ENCODE assay signal across 28 cellular contexts in genomic region chr9:91967259-91967658, GRCh38. TPM values are rescaled to one million over a fixed set of nuclear protein-coding genes. Genes with fewer than 3 reads are reported as not detected.
"Had no signal": no experiment of that assay in that cellular context is flagged by ENCODE, and none has a peak within 500 bp of the region (broad histone marks: within the 10 kb centered on the region; RNA-seq: fewer than 3 reads in every experiment).

No MANE protein-coding gene starts in this region.

- H3K27me3 ChIP-seq: colonic mucosa, gastrocnemius medialis had no signal

- DNase-seq: colonic mucosa; cortex of kidney; dermis blood vessel endothelial cell; dorsolateral prefrontal cortex; effector CD4-positive, alpha-beta T cell; effector CD8-positive, alpha-beta T cell; effector memory CD4-positive, alpha-beta T cell; effector memory CD8-positive, alpha-beta T cell; endodermal cell; erythroblast; esophagus squamous epithelium; foreskin fibroblast; foreskin melanocyte; gastrocnemius medialis; glutamatergic neuron; head of caudate nucleus; heart left ventricle; heart right ventricle had no signal

- H3K27ac ChIP-seq: colonic mucosa, coronary artery, dorsolateral prefrontal cortex, epithelial cell of prostate, esophagus muscularis mucosa, esophagus squamous epithelium, foreskin keratinocyte, gastrocnemius medialis, gastroesophageal sphincter, heart left ventricle, heart right ventricle had no signal

- FAIRE-seq: colon, endothelial cell of umbilical vein, frontal cortex had no signal

- H3K4me3 ChIP-seq: colonic mucosa, coronary artery, dorsolateral prefrontal cortex, esophagus muscularis mucosa, esophagus squamous epithelium, gastrocnemius medialis, gastroesophageal sphincter, heart left ventricle, heart right ventricle had no signal

- H3K4me1 ChIP-seq: colonic mucosa, esophagus muscularis mucosa, esophagus squamous epithelium, foreskin keratinocyte, gastrocnemius medialis, gastroesophageal sphincter, heart left ventricle, heart right ventricle had no signal

- H3K36me3 ChIP-seq: colonic mucosa, esophagus muscularis mucosa, esophagus squamous epithelium, gastrocnemius medialis, gastroesophageal sphincter, heart left ventricle, heart right ventricle had no signal

- ATAC-seq: effector memory CD8-positive, alpha-beta T cell; esophagus mucosa; gastrocnemius medialis; gastroesophageal sphincter; heart left ventricle; heart right ventricle had no signal

- H3K9me3 ChIP-seq: colonic mucosa, gastrocnemius medialis had no signal

RNA-seq across cellular contexts. Expression of gene ROR2, which starts 17.2 kb away (rescaled TPM):
- total RNA-seq: dermis microvascular lymphatic vessel endothelial cell, endothelial cell of umbilical vein had no signal
- polyA plus RNA-seq: endothelial cell of umbilical vein had no signal
